ENCODE assay signal across 8 cellular contexts in the genomic region with DNA sequence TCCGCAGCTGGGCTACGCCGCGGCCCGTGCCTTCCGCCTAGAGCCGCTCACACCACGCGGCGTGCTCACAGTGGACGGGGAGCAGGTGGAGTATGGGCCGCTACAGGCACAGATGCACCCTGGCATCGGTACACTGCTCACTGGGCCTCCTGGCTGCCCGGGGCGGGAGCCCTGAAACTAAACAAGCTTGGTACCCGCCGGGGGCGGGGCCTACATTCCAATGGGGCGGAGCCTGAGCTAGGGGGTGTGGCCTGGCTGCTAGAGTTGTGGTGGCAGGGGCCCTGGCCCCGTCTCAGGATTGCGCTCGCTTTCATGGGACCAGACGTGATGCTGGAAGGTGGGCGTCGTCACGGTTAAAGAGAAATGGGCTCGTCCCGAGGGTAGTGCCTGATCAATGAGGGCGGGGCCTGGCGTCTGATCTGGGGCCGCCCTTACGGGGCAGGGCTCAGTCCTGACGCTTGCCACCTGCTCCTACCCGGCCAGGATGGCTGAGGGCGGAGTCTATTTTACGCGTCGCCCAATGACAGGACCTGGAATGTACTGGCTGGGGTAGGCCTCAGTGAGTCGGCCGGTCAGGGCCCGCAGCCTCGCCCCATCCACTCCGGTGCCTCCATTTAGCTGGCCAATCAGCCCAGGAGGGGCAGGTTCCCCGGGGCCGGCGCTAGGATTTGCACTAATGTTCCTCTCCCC.
DNase-seq lines count a peak whose midpoint lies in the region; ATAC-seq, FAIRE-seq and TF ChIP-seq lines count a peak whose summit lies in the region.

No MANE protein-coding gene starts in this region.

- no peak for TF ChIP-seq CTCF in tibial artery (IDR thresholded peaks at IDR 0.05)

- H3K27ac ChIP-seq in caudate nucleus (ENCODE audit: low read depth, low read length) (peak overlapping the region; percentile 18), tibial artery (peak overlapping the region; percentile 5 to 35)

- no peak overlapping the region for H3K4me3 ChIP-seq in tibial artery

- intact Hi-C loops in tibial artery (cut with DNase I; ENCODE audit: low total_unique reads): no loop called here

- peaks cover 0 to 48% (median 34%) of the 10 kb centered on the region in 4 donors for H3K4me1 ChIP-seq in tibial artery

- H3K9me3 ChIP-seq in tibial artery: no peaks in the 10 kb centered on the region

- no peak for FAIRE-seq in RCC 7860 (lab: Jason Lieb, UNC)

- no peaks in the 10 kb centered on the region for H3K27me3 ChIP-seq in tibial artery

- ATAC-seq in HG02678 (IDR thresholded peaks at IDR 0.05; ENCODE audit: unreplicated experiment): no peak

- peaks cover 0 to 69% (median 7%) of the 10 kb centered on the region in 3 donors for H3K36me3 ChIP-seq in tibial artery

- DNase-seq in activated CD4-positive, alpha-beta T cell treated with anti-CD3 and anti-CD28 coated beads for 48 hours: peak; percentile 65
- no peak for DNase-seq in activated CD4-positive, alpha-beta T cell treated with anti-CD3 and anti-CD28 coated beads, Interleukin-2, amount 50 U/mL, for 4 hours
- DNase-seq in caudate nucleus (lab: John Stamatoyannopoulos, UW): peak in 49 of 61 donors; percentile 12 to 86 (median 65)
- DNase-seq in left kidney (ENCODE audit: low read depth, low spot score): peak; percentile 86
- DNase-seq in tibial artery: peak in 1 of 2 donors; percentile 77
- no peak for DNase-seq in NCI-H774 (lab: John Stamatoyannopoulos, UW)
- DNase-seq in RCC 7860 (ENCODE audit: low spot score): no peak

Comparison
In these comparisons a context has a peak if more than half of its experiments do, and no peak if none do; other contexts are left out.
1. DNase-seq: peak in activated CD4-positive, alpha-beta T cell treated with anti-CD3 and anti-CD28 coated beads for 48 hours (single experiment), caudate nucleus (49 of 61) and left kidney (single experiment); none in activated CD4-positive, alpha-beta T cell treated with anti-CD3 and anti-CD28 coated beads, Interleukin-2, amount 50 U/mL, for 4 hours (0 of 2), NCI-H774 (single experiment) and RCC 7860 (single experiment).